ENCODE assay signal across 2 cellular contexts in genomic region chr20:54180931-54181330, GRCh38.
TF ChIP-seq lines count a peak whose summit lies in the region.

No MANE protein-coding gene starts in this region.

TF ChIP-seq in HepG2, 621 proteins besides CTCF, POLR2A, EP300 and RAD21:
- TF ChIP-seq SMC3 (IDR thresholded peaks at IDR 0.05; ENCODE audit: low read length) (no peak), YEATS4 (CRISPR knock-in tag; IDR thresholded peaks at IDR 0.05; ENCODE audit: borderline replicate concordance) (0 out of 2 replicates have a peak, but pooled peaks have one; percentile 3)

TF ChIP-seq in GM12878, 131 proteins besides CTCF, POLR2A, EP300 and RAD21:
- TF ChIP-seq ETV6 (conservative IDR thresholded peaks at IDR 0.05 in 1 of 2, IDR thresholded peaks at IDR 0.05 in 1 of 2; ENCODE audit: borderline replicate concordance in 1 of 2, low read depth in 1 of 2): 0 out of 4 replicates have a peak, but pooled peaks of 1 of the 2 experiments have one; percentile 37
- TF ChIP-seq IRF3 (IDR thresholded peaks at IDR 0.05): no peak
- TF ChIP-seq RCOR1 (conservative IDR thresholded peaks at IDR 0.05; ENCODE audit: low read depth, low read length): no peak
- no peak for TF ChIP-seq SRF (IDR thresholded peaks at IDR 0.05; ENCODE audit: low read depth in 2 of 2, low read length in 2 of 2)
- no peak for TF ChIP-seq ATF7 (IDR thresholded peaks at IDR 0.05; ENCODE audit: low read depth)
- no peak for TF ChIP-seq ZBTB11 (CRISPR knock-in tag; IDR thresholded peaks at IDR 0.05)
- TF ChIP-seq NFXL1 (IDR thresholded peaks at IDR 0.05; ENCODE audit: borderline replicate concordance): peak; percentile 77
- no peak for TF ChIP-seq ZZZ3 (IDR thresholded peaks at IDR 0.05; ENCODE audit: control insufficient read depth, insufficient read length, low read depth)
